ENCODE assay signal across 9 cellular contexts in the genomic region with DNA sequence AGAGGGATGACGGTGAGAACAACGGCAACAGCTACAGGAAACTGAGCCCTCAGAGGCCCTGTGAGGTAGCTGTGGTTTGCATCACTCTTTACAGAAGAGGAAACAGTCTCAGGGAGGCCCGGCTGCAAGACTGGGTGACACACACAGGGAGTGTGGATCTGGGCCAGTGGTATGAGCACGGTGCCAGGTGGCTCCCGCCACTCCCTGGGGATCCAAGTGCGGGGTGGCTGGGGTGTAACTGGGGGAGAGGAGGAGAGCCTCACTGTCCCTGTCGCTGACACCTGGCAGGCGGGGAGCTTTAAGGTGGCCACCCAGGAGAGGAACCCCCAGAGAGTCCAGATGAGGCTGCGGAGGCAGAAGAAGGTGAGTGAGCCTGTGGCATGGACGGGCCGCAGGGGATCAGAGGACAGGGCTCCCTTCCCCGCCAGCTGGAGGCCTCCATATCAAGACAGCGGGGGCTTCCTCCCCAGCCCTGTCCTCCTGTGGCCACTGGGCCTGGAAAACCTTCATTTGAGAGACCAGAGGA. TPM values are rescaled to one million over a fixed set of nuclear protein-coding genes. Genes with fewer than 3 reads are reported as not detected.
DNase-seq lines count a peak whose midpoint lies in the region; ATAC-seq and TF ChIP-seq lines count a peak whose summit lies in the region.
"Had no signal": no experiment of that assay in that cellular context is flagged by ENCODE, and none has a peak within 500 bp of the region (broad histone marks: within the 10 kb centered on the region; RNA-seq: fewer than 3 reads in every experiment).

No MANE protein-coding gene starts in this region.

- peaks cover 0 to 95% of the 10 kb centered on the region in 2 donors for H3K36me3 ChIP-seq in gastroesophageal sphincter

- TF ChIP-seq POLR2A in gastroesophageal sphincter (IDR thresholded peaks at IDR 0.05) = no peak

- H3K27me3 ChIP-seq in gastroesophageal sphincter = no peaks in the 10 kb centered on the region

- no peaks in the 10 kb centered on the region for H3K9me3 ChIP-seq in gastroesophageal sphincter

- H3K4me3 ChIP-seq in epithelial cell of esophagus (ENCODE audit: low read length) (no peak overlapping the region), gastroesophageal sphincter (no peak overlapping the region)
- H3K4me3 ChIP-seq: K562 had no signal

- H3K27ac ChIP-seq in gastroesophageal sphincter = no peak overlapping the region

- peak; percentile 75 for DNase-seq in activated CD4-positive, alpha-beta T cell treated with anti-CD3 and anti-CD28 coated beads, Interleukin-2, amount 50 U/mL, for 1 hour
- DNase-seq in epithelial cell of esophagus (ENCODE audit: low read depth) (peak; percentile 19), putamen (ENCODE audit: low spot score) (no peak), inferior parietal cortex (ENCODE audit: extremely low spot score) (no peak)
- peak; percentile 35 for DNase-seq in stimulated activated CD8-positive, alpha-beta memory T cell treated with anti-CD3 and anti-CD28 coated beads, Interleukin-15, amount 100 ng/mL, for 24 hours (ENCODE audit: low read depth)

- TF ChIP-seq CTCF in epithelial cell of esophagus (IDR thresholded peaks at IDR 0.05; ENCODE audit: insufficient read depth, low read depth, low read length, missing control alignments) (no peak), gastroesophageal sphincter (IDR thresholded peaks at IDR 0.05) (no peak)

- ATAC-seq in GM18867 (IDR thresholded peaks at IDR 0.05; ENCODE audit: unreplicated experiment) (peak; percentile 84), HG03108 (IDR thresholded peaks at IDR 0.05; ENCODE audit: unreplicated experiment) (peak; percentile 96), gastroesophageal sphincter (no peak)
- ATAC-seq: K562 had no signal

- WGBS in gastroesophageal sphincter (ENCODE audit: low coverage in 1 of 2), 2 donors = 71 to 89% methylated on average over 2 to 6 of the region's 13 CpGs

- TF ChIP-seq EP300 in gastroesophageal sphincter (IDR thresholded peaks at IDR 0.05) = no peak

- H3K4me1 ChIP-seq in gastroesophageal sphincter = no peaks in the 10 kb centered on the region

RNA-seq across cellular contexts. Expression of a gene that starts 5.6 kb away (rescaled TPM):
- under 1 TPM in 1 of 4 donors, not detected in 3; 0.27 TPM for total RNA-seq in gastroesophageal sphincter
- total RNA-seq: K562 had no signal

RNA-seq across cellular contexts. Expression of a gene that starts 54.5 kb away (rescaled TPM):
- total RNA-seq in gastroesophageal sphincter = 1 to 10 TPM; 3.5 to 8.0 (median 5.5) TPM

RNA-seq across cellular contexts. Expression of a gene that starts 57.8 kb away (rescaled TPM):
- total RNA-seq in gastroesophageal sphincter = 1 to 10 TPM in 1 of 4 donors, not detected in 3; 1.9 TPM

Comparison
In these comparisons a context has a peak if more than half of its experiments do, and no peak if none do; other contexts are left out.
1. DNase-seq: peak in activated CD4-positive, alpha-beta T cell treated with anti-CD3 and anti-CD28 coated beads, Interleukin-2, amount 50 U/mL, for 1 hour (single experiment), epithelial cell of esophagus (single experiment) and stimulated activated CD8-positive, alpha-beta memory T cell treated with anti-CD3 and anti-CD28 coated beads, Interleukin-15, amount 100 ng/mL, for 24 hours (single experiment); none in putamen (single experiment) and inferior parietal cortex (single experiment).